In genomic region chr5:93278876-93279275, GRCh38 we compare ENCODE assay signal across 14 cellular contexts.
DNase-seq lines count a peak whose midpoint lies in the region; ATAC-seq and TF ChIP-seq lines count a peak whose summit lies in the region.
"Had no signal": no experiment of that assay in that cellular context is flagged by ENCODE, and none has a peak within 500 bp of the region (broad histone marks: within the 10 kb centered on the region; RNA-seq: fewer than 3 reads in every experiment).

No MANE protein-coding gene starts in this region.

- no peak overlapping the region for H3K4me3 ChIP-seq in fibroblast of villous mesenchyme (ENCODE audit: low read depth, low read length)

- H3K4me3 Mint-ChIP-seq in osteocyte (ENCODE audit: unreplicated experiment) = no peak overlapping the region
- H3K4me3 Mint-ChIP-seq: CD8-positive, alpha-beta memory T cell had no signal

- peak; percentile 72 for ATAC-seq in SK-N-SH treated with all-trans-retinoic acid at 6 μM for 48 hours
- no peak for ATAC-seq in HG02798 (IDR thresholded peaks at IDR 0.05; ENCODE audit: poor library complexity, unreplicated experiment)
- ATAC-seq: Panc1 had no signal

- H3K27me3 Mint-ChIP-seq in osteocyte (ENCODE audit: unreplicated experiment) = no peaks in the 10 kb centered on the region
- H3K27me3 Mint-ChIP-seq: CD8-positive, alpha-beta memory T cell had no signal

- no peaks in the 10 kb centered on the region for H3K9me3 Mint-ChIP-seq in osteocyte (ENCODE audit: unreplicated experiment)

- peaks cover 30% of the 10 kb centered on the region for H3K4me1 Mint-ChIP-seq in osteocyte (ENCODE audit: unreplicated experiment)
- H3K4me1 Mint-ChIP-seq: CD8-positive, alpha-beta memory T cell had no signal

- H3K27ac Mint-ChIP-seq in osteocyte (ENCODE audit: unreplicated experiment) = peak overlapping the region; percentile 41
- H3K27ac Mint-ChIP-seq: CD8-positive, alpha-beta memory T cell had no signal

- DNase-seq in HCEC 1CT (peak; percentile 26), fibroblast of villous mesenchyme (ENCODE audit: low read depth) (peak; percentile 28), osteocyte (ENCODE audit: extremely low spot score, unreplicated experiment) (no peak), Ammon's horn (ENCODE audit: low spot score) (no peak), NCI-H1417 (lab: John Stamatoyannopoulos, UW) (no peak)
- DNase-seq: CD8-positive, alpha-beta memory T cell; KG1; NCI-H1092; NCI-H774; Right ventricle myocardium superior; SW 1271 had no signal

- H3K36me3 Mint-ChIP-seq in osteocyte (ENCODE audit: unreplicated experiment) = no peaks in the 10 kb centered on the region
- H3K36me3 Mint-ChIP-seq: CD8-positive, alpha-beta memory T cell had no signal

- TF ChIP-seq CTCF in fibroblast of villous mesenchyme (IDR thresholded peaks at IDR 0.05; ENCODE audit: insufficient read depth, low read depth, low read length) (no peak), osteocyte (IDR thresholded peaks at IDR 0.05) (no peak)

TF ChIP-seq in SK-N-SH treated with all-trans-retinoic acid at 6 μM for 48 hours, 23 proteins besides CTCF, POLR2A, EP300 and RAD21:
- TF ChIP-seq CSRNP3 (CRISPR knock-in tag; IDR thresholded peaks at IDR 0.05) (no peak), ZFP30 (CRISPR knock-in tag; IDR thresholded peaks at IDR 0.05) (no peak), TSHZ2 (CRISPR knock-in tag; IDR thresholded peaks at IDR 0.05) (no peak), ZC3H10 (CRISPR knock-in tag; IDR thresholded peaks at IDR 0.05) (no peak), ARNTL (CRISPR knock-in tag; IDR thresholded peaks at IDR 0.05; ENCODE audit: borderline replicate concordance, low read depth) (no peak), ZNF565 (CRISPR knock-in tag; conservative IDR thresholded peaks at IDR 0.05; ENCODE audit: low read depth) (no peak), GLIS3 (CRISPR knock-in tag; IDR thresholded peaks at IDR 0.05) (no peak), CSDC2 (CRISPR knock-in tag; IDR thresholded peaks at IDR 0.05) (no peak), ZNF8 (CRISPR knock-in tag; IDR thresholded peaks at IDR 0.05) (no peak), OSR1 (CRISPR knock-in tag; IDR thresholded peaks at IDR 0.05) (no peak), ESRRG (CRISPR knock-in tag; IDR thresholded peaks at IDR 0.05) (no peak)
- TF ChIP-seq, protein P1, sequence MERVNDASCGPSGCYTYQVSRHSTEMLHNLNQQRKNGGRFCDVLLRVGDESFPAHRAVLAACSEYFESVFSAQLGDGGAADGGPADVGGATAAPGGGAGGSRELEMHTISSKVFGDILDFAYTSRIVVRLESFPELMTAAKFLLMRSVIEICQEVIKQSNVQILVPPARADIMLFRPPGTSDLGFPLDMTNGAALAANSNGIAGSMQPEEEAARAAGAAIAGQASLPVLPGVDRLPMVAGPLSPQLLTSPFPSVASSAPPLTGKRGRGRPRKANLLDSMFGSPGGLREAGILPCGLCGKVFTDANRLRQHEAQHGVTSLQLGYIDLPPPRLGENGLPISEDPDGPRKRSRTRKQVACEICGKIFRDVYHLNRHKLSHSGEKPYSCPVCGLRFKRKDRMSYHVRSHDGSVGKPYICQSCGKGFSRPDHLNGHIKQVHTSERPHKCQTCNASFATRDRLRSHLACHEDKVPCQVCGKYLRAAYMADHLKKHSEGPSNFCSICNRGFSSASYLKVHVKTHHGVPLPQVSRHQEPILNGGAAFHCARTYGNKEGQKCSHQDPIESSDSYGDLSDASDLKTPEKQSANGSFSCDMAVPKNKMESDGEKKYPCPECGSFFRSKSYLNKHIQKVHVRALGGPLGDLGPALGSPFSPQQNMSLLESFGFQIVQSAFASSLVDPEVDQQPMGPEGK (CRISPR knock-in tag; IDR thresholded peaks at IDR 0.05; ENCODE audit: borderline replicate concordance) = no peak

Comparison
In these comparisons a context has a peak if more than half of its experiments do, and no peak if none do; other contexts are left out.
1. DNase-seq: peak in HCEC 1CT (single experiment) and fibroblast of villous mesenchyme (single experiment); none in osteocyte (single experiment), Ammon's horn (single experiment) and NCI-H1417 (0 of 3).